17 cellular contexts compared by ENCODE assay signal in genomic region chrX:112341598-112341997, GRCh38.
A peak's percentile ranks its signal among the peaks of the same experiment; 100 is the strongest.
DNase-seq lines count a peak whose midpoint lies in the region; ATAC-seq, FAIRE-seq and TF ChIP-seq lines count a peak whose summit lies in the region.
"Had no signal": no experiment of that assay in that cellular context is flagged by ENCODE, and none has a peak within 500 bp of the region (broad histone marks: within the 10 kb centered on the region; RNA-seq: fewer than 3 reads in every experiment).

No MANE protein-coding gene starts in this region.

- H3K27ac Mint-ChIP-seq in MCF 10A (ENCODE audit: low read depth, unreplicated experiment) = no peak overlapping the region
- H3K27ac Mint-ChIP-seq: CD14-positive monocyte had no signal

- no peaks in the 10 kb centered on the region for H3K79me2 ChIP-seq in mammary epithelial cell (ENCODE audit: insufficient read depth, low read length)

- H3K36me3 ChIP-seq in mammary epithelial cell (ENCODE audit: insufficient read depth, low read length) = no peaks in the 10 kb centered on the region
- H3K36me3 ChIP-seq in testis (ENCODE audit: low read depth, missing control alignments) = no peaks in the 10 kb centered on the region
- no peaks in the 10 kb centered on the region for H3K36me3 ChIP-seq in prostate gland
- H3K36me3 ChIP-seq: HAP-1 had no signal

- H3K27me3 ChIP-seq in mammary epithelial cell (ENCODE audit: insufficient read depth, low read length) (no peaks in the 10 kb centered on the region), testis (no peaks in the 10 kb centered on the region), prostate gland (replicated peaks; ENCODE audit: insufficient read depth) (no peaks in the 10 kb centered on the region)

- H3K27me3 Mint-ChIP-seq in MCF 10A (ENCODE audit: insufficient read depth, unreplicated experiment) = peaks cover 54% of the 10 kb centered on the region

- H3K9me3 ChIP-seq in mammary epithelial cell (replicated peaks; ENCODE audit: insufficient read depth, low read length) (peaks cover 8% of the 10 kb centered on the region), testis (no peaks in the 10 kb centered on the region), prostate gland (no peaks in the 10 kb centered on the region)
- H3K9me3 ChIP-seq: HAP-1 had no signal

- no TSS peak for BruUV-seq in MCF 10A (replicated peaks; lab: Mats Ljungman, UMichigan)
- no TSS peak for BruUV-seq in mammary epithelial cell (replicated peaks; lab: Mats Ljungman, UMichigan)

- no peak for ATAC-seq in HG03139 (IDR thresholded peaks at IDR 0.05; ENCODE audit: unreplicated experiment)

- no peak overlapping the region for H2AFZ ChIP-seq in mammary epithelial cell (ENCODE audit: low read depth, low read length)

- H3K36me3 Mint-ChIP-seq in MCF 10A (ENCODE audit: insufficient read depth, unreplicated experiment) = no peaks in the 10 kb centered on the region
- H3K36me3 Mint-ChIP-seq: CD14-positive monocyte had no signal

- H3K9me3 Mint-ChIP-seq in MCF 10A (ENCODE audit: unreplicated experiment) = no peaks in the 10 kb centered on the region

- DNase-seq in MCF 10A (ENCODE audit: unreplicated experiment) (peak; percentile 61), mammary epithelial cell (no peak), RCC 7860 (ENCODE audit: low spot score) (peak; percentile 31), fibroblast of pulmonary artery (ENCODE audit: low read depth) (peak; percentile 13), testis (peak; percentile 17), prostate gland (ENCODE audit: low spot score) (no peak), anterior cingulate cortex (lab: John Stamatoyannopoulos, UW) (no peak)
- DNase-seq: COR-L47, DMS153, KBM-7, NCI-H1048, NCI-H524, SHP77 treated with DMSO at 0.1 percent for 48 hours had no signal

- 25% methylated on average over 2 of the region's 2 CpGs for WGBS in mammary epithelial cell (ENCODE audit: low coverage, missing lambda C conversion rate)
- 40 to 54% methylated on average over 2 of the region's 2 CpGs for WGBS in testis, 2 donors
- WGBS in prostate gland = 27% methylated on average over 2 of the region's 2 CpGs

- no peaks in the 10 kb centered on the region for H4K20me1 ChIP-seq in mammary epithelial cell (ENCODE audit: insufficient read depth, low read length)

- POLR2A ChIA-PET in MCF 10A (lab: Yijun Ruan, JAX) = no interaction called here

- H3K4me3 Mint-ChIP-seq in MCF 10A (ENCODE audit: unreplicated experiment) = no peak overlapping the region
- H3K4me3 Mint-ChIP-seq: CD14-positive monocyte had no signal

- TF ChIP-seq CTCF in MCF 10A (IDR thresholded peaks at IDR 0.05; ENCODE audit: unreplicated experiment) = no peak
- TF ChIP-seq CTCF in mammary epithelial cell (conservative IDR thresholded peaks at IDR 0.05 in 1 of 2, IDR thresholded peaks at IDR 0.05 in 1 of 2; ENCODE audit: extremely low read depth in 1 of 2, insufficient read depth in 1 of 2, low read depth in 1 of 2, low read length in 2 of 2) = no peak
- no peak for TF ChIP-seq CTCF in fibroblast of pulmonary artery (IDR thresholded peaks at IDR 0.05; ENCODE audit: low read length, missing control alignments)
- TF ChIP-seq CTCF in testis (IDR thresholded peaks at IDR 0.05) = no peak
- no peak for TF ChIP-seq CTCF in prostate gland (IDR thresholded peaks at IDR 0.05)

- no peak overlapping the region for H3K9ac ChIP-seq in mammary epithelial cell (ENCODE audit: insufficient read depth, low read length)

- H3K4me3 ChIP-seq in mammary epithelial cell (replicated peaks in 1 of 3; ENCODE audit: insufficient read depth in 1 of 3, low read depth in 2 of 3, low read length in 3 of 3) (no peak overlapping the region), fibroblast of pulmonary artery (replicated peaks; ENCODE audit: low read depth, low read length) (no peak overlapping the region), testis (no peak overlapping the region), prostate gland (no peak overlapping the region)
- H3K4me3 ChIP-seq: HAP-1 had no signal

- TF ChIP-seq POLR2A in testis (IDR thresholded peaks at IDR 0.05) (no peak), prostate gland (IDR thresholded peaks at IDR 0.05) (no peak)

- H3K4me1 ChIP-seq in mammary epithelial cell (ENCODE audit: insufficient read depth, low read length) (no peaks in the 10 kb centered on the region), testis (no peaks in the 10 kb centered on the region), prostate gland (replicated peaks) (no peaks in the 10 kb centered on the region)

- peaks cover 6% of the 10 kb centered on the region for H3K4me1 Mint-ChIP-seq in MCF 10A (ENCODE audit: insufficient read depth, unreplicated experiment)
- H3K4me1 Mint-ChIP-seq: CD14-positive monocyte had no signal

- intact Hi-C loops in MCF 10A (cut with micrococcal nuclease) = no loop called here
- intact Hi-C loops in mammary epithelial cell (cut with micrococcal nuclease) = no loop called here
- intact Hi-C loops in testis (cut with DNase I; ENCODE audit: low total_unique reads) = no loop called here
- intact Hi-C loops in prostate gland (cut with DNase I) = no loop called here

- no peak overlapping the region for H3K4me2 ChIP-seq in mammary epithelial cell (ENCODE audit: insufficient read depth, low read depth, low read length)

- in situ Hi-C loops in mammary epithelial cell (cut with MboI; ENCODE audit: low sequenced_read_pairs in 2 of 2) = no loop called here

- CTCF ChIA-PET in MCF 10A (lab: Yijun Ruan, JAX) (no interaction called here), mammary epithelial cell (lab: Charles Lee; ENCODE audit: low non-redundant PET) (interaction anchor here (0.6 kb wide), 1 partner anchor 381 kb away, joined by 3 read pairs; no protein-coding TSS in a partner anchor)

- no peak overlapping the region for H3K27ac ChIP-seq in mammary epithelial cell (ENCODE audit: insufficient read depth, low read depth, low read length)
- H3K27ac ChIP-seq in testis = no peak overlapping the region
- no peak overlapping the region for H3K27ac ChIP-seq in prostate gland
- H3K27ac ChIP-seq: 22Rv1 had no signal

- no peak for FAIRE-seq in RCC 7860 (lab: Jason Lieb, UNC)

- dilution Hi-C loops in mammary epithelial cell (cut with HindIII; ENCODE audit: low sequenced_read_pairs) = no loop called here

Comparison
In these comparisons a context has a peak if more than half of its experiments do, and no peak if none do; other contexts are left out.
1. DNase-seq: peak in MCF 10A (single experiment), RCC 7860 (single experiment), fibroblast of pulmonary artery (single experiment) and testis (single experiment); none in mammary epithelial cell (single experiment), prostate gland (single experiment) and anterior cingulate cortex (0 of 58).